ENCODE assay signal across 6 cellular contexts in genomic region chr15:43111354-43111753, GRCh38.
"Had no signal": no experiment of that assay in that cellular context is flagged by ENCODE, and none has a peak within 500 bp of the region (broad histone marks: within the 10 kb centered on the region; RNA-seq: fewer than 3 reads in every experiment).

No MANE protein-coding gene starts in this region.

- H3K4me3 ChIP-seq: GM23338, K562 had no signal

- H3K27ac Mint-ChIP-seq: GM23338, H9 had no signal

- H2AFZ ChIP-seq: GM23338 had no signal

- H3K27ac ChIP-seq: HL-60 had no signal

- H3K9me3 Mint-ChIP-seq: GM23338 had no signal

- ATAC-seq: GM23338, K562 had no signal

- H3K4me3 Mint-ChIP-seq: GM23338, H9 had no signal

- DNase-seq: H9, HCEC 1CT, IMR-90 had no signal

- H3K4me2 ChIP-seq: GM23338 had no signal

- H3K4me1 Mint-ChIP-seq: GM23338 had no signal
